19 cellular contexts compared by ENCODE assay signal in genomic region chr1:219784660-219785391, GRCh38.
A peak's percentile ranks its signal among the peaks of the same experiment; 100 is the strongest.
DNase-seq lines count a peak whose midpoint lies in the region; ATAC-seq and TF ChIP-seq lines count a peak whose summit lies in the region.
"Had no signal": no experiment of that assay in that cellular context is flagged by ENCODE, and none has a peak within 500 bp of the region (broad histone marks: within the 10 kb centered on the region; RNA-seq: fewer than 3 reads in every experiment).

No MANE protein-coding gene starts in this region.

- peaks cover 1% of the 10 kb centered on the region for H3K9me3 Mint-ChIP-seq in progenitor cell of endocrine pancreas (ENCODE audit: low read depth)
- no peaks in the 10 kb centered on the region for H3K9me3 Mint-ChIP-seq in activated CD4-positive, alpha-beta memory T cell treated with anti-CD3 and anti-CD28 coated beads, Interleukin-2, amount 10 ng/mL, durations not matched to agents 7 days and 5 days

- no peak overlapping the region for H3K4me3 ChIP-seq in fibroblast of the aortic adventitia (ENCODE audit: low read depth, low read length)
- H3K4me3 ChIP-seq: right lobe of liver, thyroid gland had no signal

- POLR2A ChIA-PET in activated CD4-positive, alpha-beta memory T cell treated with anti-CD3 and anti-CD28 coated beads, Interleukin-2, amount 10 ng/mL, durations not matched to agents 7 days and 5 days (lab: Charles Lee), result no interaction called here

- peak; percentile 59 for DNase-seq in NCI-H82 (lab: John Stamatoyannopoulos, UW)
- no peak for DNase-seq in NCI-H82 treated with DMSO at 0.1 percent for 48 hours (lab: John Stamatoyannopoulos, UW; ENCODE audit: unreplicated experiment)
- DNase-seq in NCI-H2081 (lab: John Stamatoyannopoulos, UW), result peak; percentile 61 to 78
- DNase-seq in fibroblast of the aortic adventitia (ENCODE audit: low read depth), result peak; percentile 85
- DNase-seq in progenitor cell of endocrine pancreas (ENCODE audit: low spot score, unreplicated experiment), result no peak
- DNase-seq in activated CD4-positive, alpha-beta memory T cell treated with anti-CD3 and anti-CD28 coated beads, Interleukin-2, amount 10 ng/mL, durations not matched to agents 7 days and 5 days, result no peak
- no peak for DNase-seq in COLO829 (ENCODE audit: low spot score)
- DNase-seq: activated CD4-positive, alpha-beta T cell treated with anti-CD3 and anti-CD28 coated beads for 36 hours; DMS53; effector memory CD4-positive, alpha-beta T cell; hippocampal formation; NCI-H1105 treated with DMSO at 0.1 percent for 48 hours; nucleus accumbens; right lobe of liver; SK-N-SH; stimulated activated naive CD4-positive, alpha-beta T cell; thyroid gland had no signal

- no peaks in the 10 kb centered on the region for H3K36me3 Mint-ChIP-seq in progenitor cell of endocrine pancreas (ENCODE audit: insufficient read depth)
- H3K36me3 Mint-ChIP-seq in activated CD4-positive, alpha-beta memory T cell treated with anti-CD3 and anti-CD28 coated beads, Interleukin-2, amount 10 ng/mL, durations not matched to agents 7 days and 5 days (ENCODE audit: low read depth), result no peaks in the 10 kb centered on the region

- no peak for ATAC-seq in GM21423 (IDR thresholded peaks at IDR 0.05; ENCODE audit: unreplicated experiment)
- ATAC-seq: activated CD4-positive, alpha-beta T cell treated with anti-CD3 and anti-CD28 coated beads for 36 hours; right lobe of liver had no signal

- peak overlapping the region; percentile 25 for H3K27ac Mint-ChIP-seq in progenitor cell of endocrine pancreas
- no peak overlapping the region for H3K27ac Mint-ChIP-seq in activated CD4-positive, alpha-beta memory T cell treated with anti-CD3 and anti-CD28 coated beads, Interleukin-2, amount 10 ng/mL, durations not matched to agents 7 days and 5 days
- H3K27ac Mint-ChIP-seq: activated CD4-positive, alpha-beta T cell treated with anti-CD3 and anti-CD28 coated beads for 36 hours had no signal

- CTCF ChIA-PET in activated CD4-positive, alpha-beta memory T cell treated with anti-CD3 and anti-CD28 coated beads, Interleukin-2, amount 10 ng/mL, durations not matched to agents 7 days and 5 days (lab: Charles Lee), result no interaction called here

- peaks cover 10% of the 10 kb centered on the region for H3K4me1 Mint-ChIP-seq in progenitor cell of endocrine pancreas (ENCODE audit: low read depth)
- no peaks in the 10 kb centered on the region for H3K4me1 Mint-ChIP-seq in activated CD4-positive, alpha-beta memory T cell treated with anti-CD3 and anti-CD28 coated beads, Interleukin-2, amount 10 ng/mL, durations not matched to agents 7 days and 5 days
- H3K4me1 Mint-ChIP-seq: activated CD4-positive, alpha-beta T cell treated with anti-CD3 and anti-CD28 coated beads for 36 hours; central memory CD8-positive, alpha-beta T cell had no signal

- no peaks in the 10 kb centered on the region for H3K27me3 Mint-ChIP-seq in progenitor cell of endocrine pancreas
- H3K27me3 Mint-ChIP-seq in activated CD4-positive, alpha-beta memory T cell treated with anti-CD3 and anti-CD28 coated beads, Interleukin-2, amount 10 ng/mL, durations not matched to agents 7 days and 5 days, result no peaks in the 10 kb centered on the region
- H3K27me3 Mint-ChIP-seq: central memory CD8-positive, alpha-beta T cell had no signal

- TF ChIP-seq CTCF in fibroblast of the aortic adventitia (IDR thresholded peaks at IDR 0.05; ENCODE audit: insufficient read depth, low read length) (no peak), progenitor cell of endocrine pancreas (IDR thresholded peaks at IDR 0.05; ENCODE audit: unreplicated experiment) (no peak)

- H3K4me3 Mint-ChIP-seq in progenitor cell of endocrine pancreas (ENCODE audit: low read depth), result no peak overlapping the region
- no peak overlapping the region for H3K4me3 Mint-ChIP-seq in activated CD4-positive, alpha-beta memory T cell treated with anti-CD3 and anti-CD28 coated beads, Interleukin-2, amount 10 ng/mL, durations not matched to agents 7 days and 5 days
- H3K4me3 Mint-ChIP-seq: activated CD4-positive, alpha-beta T cell treated with anti-CD3 and anti-CD28 coated beads for 36 hours; central memory CD8-positive, alpha-beta T cell had no signal

Comparison
In these comparisons a context has a peak if more than half of its experiments do, and no peak if none do; other contexts are left out.
1. DNase-seq: peak in NCI-H82 (single experiment), NCI-H2081 (2 of 2) and fibroblast of the aortic adventitia (single experiment); none in NCI-H82 treated with DMSO at 0.1 percent for 48 hours (single experiment), progenitor cell of endocrine pancreas (single experiment), activated CD4-positive, alpha-beta memory T cell treated with anti-CD3 and anti-CD28 coated beads, Interleukin-2, amount 10 ng/mL, durations not matched to agents 7 days and 5 days (single experiment) and COLO829 (single experiment).